Comparison of ENCODE assay signal across 23 cellular contexts in genomic region chr2:29895296-29895695, GRCh38. TPM values are rescaled to one million over a fixed set of nuclear protein-coding genes. Genes with fewer than 3 reads are reported as not detected.
DNase-seq lines count a peak whose midpoint lies in the region; ATAC-seq and TF ChIP-seq lines count a peak whose summit lies in the region.
"Had no signal": no experiment of that assay in that cellular context is flagged by ENCODE, and none has a peak within 500 bp of the region (broad histone marks: within the 10 kb centered on the region; RNA-seq: fewer than 3 reads in every experiment).

No MANE protein-coding gene starts in this region.

- intact Hi-C loops in A673 (cut with micrococcal nuclease; ENCODE audit: unreplicated experiment) (no loop called here), thyroid gland (cut with DNase I) (no loop called here)

- no peaks in the 10 kb centered on the region for H3K36me3 ChIP-seq in A673 (ENCODE audit: insufficient read depth, low read length, poor library complexity, severe bottlenecking)
- no peaks in the 10 kb centered on the region for H3K36me3 ChIP-seq in MG63
- H3K36me3 ChIP-seq in thyroid gland, result no peaks in the 10 kb centered on the region
- H3K36me3 ChIP-seq: BLaER1, SJSA1 had no signal

- BruUV-seq in A673 (replicated peaks; lab: Mats Ljungman, UMichigan), result no TSS peak

- H3K9me3 ChIP-seq in A673 (ENCODE audit: low read depth, low read length, poor library complexity, severe bottlenecking), result no peaks in the 10 kb centered on the region
- H3K9me3 ChIP-seq in MG63, result no peaks in the 10 kb centered on the region
- H3K9me3 ChIP-seq in thyroid gland, result no peaks in the 10 kb centered on the region
- H3K9me3 ChIP-seq: BLaER1, SJSA1 had no signal

- DNase-seq in A673 (ENCODE audit: low spot score) (peak; percentile 77), MG63 (peak; percentile 24), astrocyte of the cerebellum (ENCODE audit: low read depth) (peak; percentile 86), hepatic stellate cell (ENCODE audit: low spot score) (peak; percentile 28), thyroid gland (no peak), mucosa of gallbladder (ENCODE audit: low spot score) (no peak)
- DNase-seq: CD4-positive, CD25-positive, alpha-beta regulatory T cell; DMS53; Kasumi-1; MV-4-11; NCI-H1105; NCI-H1436 treated with DMSO at 0.1 percent for 48 hours; NCI-H187 treated with DMSO at 0.1 percent for 48 hours; NCI-H2171 treated with DMSO at 0.1 percent for 48 hours; NCI-H774; PC-9 had no signal

- POLR2A ChIA-PET in A673 (lab: Charles Lee; ENCODE audit: low non-redundant PET), result interaction anchor here (0.7 kb wide), 1 partner anchor 1001 kb away, joined by 3 read pairs; the partner anchor contains the start of gene WDR43

- in situ Hi-C loops in astrocyte of the cerebellum (cut with HindIII; ENCODE audit: low sequenced_read_pairs), result no loop called here

- TF ChIP-seq POLR2A in thyroid gland (IDR thresholded peaks at IDR 0.05), result no peak

- no peaks in the 10 kb centered on the region for H3K27me3 ChIP-seq in A673 (replicated peaks; ENCODE audit: insufficient read depth, low read depth, low read length, poor library complexity)
- H3K27me3 ChIP-seq in MG63, result no peaks in the 10 kb centered on the region
- no peaks in the 10 kb centered on the region for H3K27me3 ChIP-seq in thyroid gland
- H3K27me3 ChIP-seq: BLaER1 had no signal

- H3K4me1 ChIP-seq in A673 (ENCODE audit: insufficient read depth, low read length, poor library complexity, severe bottlenecking) (peaks cover 11% of the 10 kb centered on the region), thyroid gland (peaks cover 3 to 10% of the 10 kb centered on the region in 2 donors)
- H3K4me1 ChIP-seq: BLaER1, SJSA1 had no signal

- H3K27ac ChIP-seq in A673 (ENCODE audit: low read depth, low read length, poor library complexity, severe bottlenecking) (peak overlapping the region; percentile 6), thyroid gland (no peak overlapping the region)
- H3K27ac ChIP-seq: BLaER1, PC-9, SJSA1 had no signal

- TF ChIP-seq CTCF in A673 (conservative IDR thresholded peaks at IDR 0.05; ENCODE audit: low read depth, low read length), result no peak
- TF ChIP-seq CTCF in astrocyte of the cerebellum (IDR thresholded peaks at IDR 0.05; ENCODE audit: low read depth, low read length, missing control alignments), result no peak
- TF ChIP-seq CTCF in thyroid gland (IDR thresholded peaks at IDR 0.05), result no peak

- WGBS in thyroid gland, 2 donors, result 53 to 58% methylated on average over 1 of the region's 1 CpG

- ATAC-seq in GM21619 (IDR thresholded peaks at IDR 0.05; ENCODE audit: unreplicated experiment) (no peak), HG03135 (IDR thresholded peaks at IDR 0.05; ENCODE audit: unreplicated experiment) (no peak)
- ATAC-seq: HCT116, K562, Right ventricle myocardium inferior had no signal

- CTCF ChIA-PET in A673 (lab: Charles Lee), result no interaction called here

- no peak overlapping the region for H3K4me3 ChIP-seq in A673 (ENCODE audit: low read depth, low read length, poor library complexity, severe bottlenecking)
- H3K4me3 ChIP-seq in MG63, result no peak overlapping the region
- H3K4me3 ChIP-seq in astrocyte of the cerebellum (ENCODE audit: low read depth, low read length), result no peak overlapping the region
- no peak overlapping the region for H3K4me3 ChIP-seq in thyroid gland (replicated peaks in 1 of 3)
- H3K4me3 ChIP-seq: BLaER1, K562, PC-9, SJSA1 had no signal

RNA-seq across cellular contexts. Expression of gene ALK, which starts 26.1 kb away (rescaled TPM):
- 10.8 and 14.7 TPM in 2 replicates for total RNA-seq in A673 (2021)
- total RNA-seq in MG63 (2014; rRNA removed; shearing (Covaris generic); ENCODE audit: low replicate concordance), result not detected in 2 replicates
- total RNA-seq in thyroid gland, result under 1 TPM; 0.08 to 0.40 (median 0.28) TPM
- total RNA-seq in mucosa of gallbladder, result 0.20 TPM
- total RNA-seq: CD4-positive, CD25-positive, alpha-beta regulatory T cell; K562; PC-9; SJSA1 had no signal

Comparison
In these comparisons a context has a peak if more than half of its experiments do, and no peak if none do; other contexts are left out.
1. DNase-seq: peak in A673 (single experiment), MG63 (single experiment), astrocyte of the cerebellum (single experiment) and hepatic stellate cell (single experiment); none in thyroid gland (0 of 2) and mucosa of gallbladder (single experiment).